In genomic region chr11:3873712-3874349, GRCh38 we compare ENCODE assay signal across 1 cellular context.
TF ChIP-seq lines count a peak whose summit lies in the region.

No MANE protein-coding gene starts in this region.

TF ChIP-seq in IMR-90, 13 proteins besides CTCF, POLR2A, EP300 and RAD21:
- no peak for TF ChIP-seq MAZ (IDR thresholded peaks at IDR 0.05; ENCODE audit: borderline replicate concordance, low read depth, low read length)
- TF ChIP-seq RCOR1 (IDR thresholded peaks at IDR 0.05; ENCODE audit: insufficient replicate concordance, low read length): no peak
- no peak for TF ChIP-seq NFE2L2 (IDR thresholded peaks at IDR 0.05; ENCODE audit: low read depth, low read length)
- no peak for TF ChIP-seq SMC3 (IDR thresholded peaks at IDR 0.05; ENCODE audit: low read depth, low read length)
- TF ChIP-seq MAFK (IDR thresholded peaks at IDR 0.05; ENCODE audit: low read depth, low read length): no peak
- no peak for TF ChIP-seq CHD1 (IDR thresholded peaks at IDR 0.05; ENCODE audit: low read depth, low read length)
- TF ChIP-seq CEBPB (IDR thresholded peaks at IDR 0.05; ENCODE audit: low read depth, low read length): no peak
- TF ChIP-seq ELK1 (IDR thresholded peaks at IDR 0.05; ENCODE audit: borderline replicate concordance, low read depth, low read length): no peak
- TF ChIP-seq MXI1 (IDR thresholded peaks at IDR 0.05; ENCODE audit: borderline replicate concordance, low read depth, low read length): no peak
- TF ChIP-seq USF2 (IDR thresholded peaks at IDR 0.05; ENCODE audit: low read depth, low read length): no peak
- no peak for TF ChIP-seq BHLHE40 (IDR thresholded peaks at IDR 0.05; ENCODE audit: low read depth, low read length)
- TF ChIP-seq FOS (IDR thresholded peaks at IDR 0.05; ENCODE audit: low read depth, low read length): no peak
- no peak for TF ChIP-seq RFX5 (IDR thresholded peaks at IDR 0.05; ENCODE audit: low read depth, low read length)
